8 cellular contexts compared by ENCODE assay signal in genomic region chr3:177193706-177194268, GRCh38. TPM values are rescaled to one million over a fixed set of nuclear protein-coding genes. Genes with fewer than 3 reads are reported as not detected.
DNase-seq lines count a peak whose midpoint lies in the region; ATAC-seq and TF ChIP-seq lines count a peak whose summit lies in the region.

No MANE protein-coding gene starts in this region.

- peak overlapping the region; percentile 89 for H3K4me2 ChIP-seq in Loucy (ENCODE audit: low read depth, low read length, poor library complexity, severe bottlenecking)

- BruUV-seq in Calu3 (replicated peaks; lab: Mats Ljungman, UMichigan), result no TSS peak

- H3K36me3 ChIP-seq in Loucy (ENCODE audit: insufficient read depth, low read length), result no peaks in the 10 kb centered on the region; the same call in 1 of the 2 replicates

- intact Hi-C loops in Calu3 (cut with micrococcal nuclease; ENCODE audit: unreplicated experiment), result loop anchor here (2.0 to 10.0 kb wide), 4 partner anchors 43 to 1131 kb away; no protein-coding TSS in a partner anchor

- peak overlapping the region; percentile 70 for H3K4me3 Mint-ChIP-seq in Calu3 (ENCODE audit: low read depth, unreplicated experiment)
- peak overlapping the region; percentile 99 for H3K4me3 Mint-ChIP-seq in neural crest cell

- no peaks in the 10 kb centered on the region for H3K9me3 Mint-ChIP-seq in Calu3 (ENCODE audit: low read depth, unreplicated experiment)
- no peaks in the 10 kb centered on the region for H3K9me3 Mint-ChIP-seq in neural crest cell

- peak overlapping the region; percentile 28 for H3K27ac Mint-ChIP-seq in Calu3 (ENCODE audit: unreplicated experiment)
- H3K27ac Mint-ChIP-seq in neural crest cell (ENCODE audit: unreplicated experiment), result no peak overlapping the region

- peaks cover 4% of the 10 kb centered on the region; the same call in 1 of the 2 replicates for H3F3A ChIP-seq in Loucy (ENCODE audit: low read depth)

- peaks cover 68% of the 10 kb centered on the region for H4K20me1 ChIP-seq in Loucy (ENCODE audit: insufficient read depth, low read length, poor library complexity, severe bottlenecking)

- H3K36me3 Mint-ChIP-seq in Calu3 (ENCODE audit: insufficient read depth, unreplicated experiment) (peaks cover 58% of the 10 kb centered on the region), neural crest cell (ENCODE audit: low read depth) (peaks cover 17% of the 10 kb centered on the region)

- H3K27me3 Mint-ChIP-seq in Calu3 (ENCODE audit: unreplicated experiment) (no peaks in the 10 kb centered on the region), neural crest cell (ENCODE audit: low read depth) (no peaks in the 10 kb centered on the region)

- peak overlapping the region; percentile 94 for H3K4me3 ChIP-seq in Loucy (ENCODE audit: low read length, poor library complexity, severe bottlenecking)

- H3K4me1 ChIP-seq in Loucy (ENCODE audit: insufficient read depth, low read length, poor library complexity, severe bottlenecking), result peaks cover 52% of the 10 kb centered on the region

- H3K4me1 Mint-ChIP-seq in Calu3 (ENCODE audit: low read depth, unreplicated experiment) (peaks cover 43% of the 10 kb centered on the region), neural crest cell (peaks cover 54% of the 10 kb centered on the region)

- no peaks in the 10 kb centered on the region for H3K9me2 ChIP-seq in Loucy (replicated peaks; ENCODE audit: low read depth, low read length)

- H3K27me3 ChIP-seq in Loucy (ENCODE audit: insufficient read depth, low read length, poor library complexity, severe bottlenecking), result no peaks in the 10 kb centered on the region

- peak overlapping the region; percentile 94 for H3K9ac ChIP-seq in Loucy (ENCODE audit: low read depth, low read length, poor library complexity, severe bottlenecking)

- H3K79me2 ChIP-seq in Loucy (ENCODE audit: insufficient read depth, low read length), result peaks cover 86% of the 10 kb centered on the region

- H2AFZ ChIP-seq in Loucy (ENCODE audit: low read length), result no peak overlapping the region

- no peaks in the 10 kb centered on the region for H3K9me3 ChIP-seq in Loucy (ENCODE audit: insufficient read depth, low read depth, low read length)

- no peak for ATAC-seq in HG02588 (IDR thresholded peaks at IDR 0.05; ENCODE audit: unreplicated experiment)

- CTCF ChIA-PET in Calu3 (lab: Charles Lee), result interaction anchor here (1.3 kb wide), 1 partner anchor 167 kb away, joined by 3 read pairs; no protein-coding TSS in a partner anchor

- TF ChIP-seq CTCF in Calu3 (IDR thresholded peaks at IDR 0.05; ENCODE audit: unreplicated experiment) (no peak), Loucy (conservative IDR thresholded peaks at IDR 0.05; ENCODE audit: low read length) (no peak), neural crest cell (conservative IDR thresholded peaks at IDR 0.05) (no peak)

- DNase-seq in Calu3 (no peak), T47D (ENCODE audit: low read depth in 1 of 2, low spot score in 1 of 2) (peak; percentile 64 to 71), neural crest cell (ENCODE audit: low read depth, low spot score) (no peak), mesenteric fat pad (ENCODE audit: low spot score) (no peak), NCI-H2227 (lab: John Stamatoyannopoulos, UW; ENCODE audit: unreplicated experiment) (no peak)
- DNase-seq in activated CD4-positive, CD25-positive, alpha-beta regulatory T cell (lab: John Stamatoyannopoulos, UW), result no peak

- in situ Hi-C loops in T47D (cut with HindIII; ENCODE audit: low pct_unique_long_range_greater_than_20kb, low sequenced_read_pairs), result no loop called here

RNA-seq across cellular contexts. Expression of gene TBL1XR1, which starts 3.5 kb away (rescaled TPM):
- total RNA-seq in Calu3 (2022), result 199 and 206 TPM in 2 replicates
- 126 and 153 TPM in 2 replicates for total RNA-seq in neural crest cell
- total RNA-seq in mesenteric fat pad, result 142 TPM

Comparison
In these comparisons a context has a peak if more than half of its experiments do, and no peak if none do; other contexts are left out.
1. DNase-seq: peak in T47D (2 of 2); none in Calu3 (single experiment), neural crest cell (single experiment), activated CD4-positive, CD25-positive, alpha-beta regulatory T cell (0 of 4), mesenteric fat pad (single experiment) and NCI-H2227 (single experiment).